ENCODE assay signal across 9 cellular contexts in the genomic region with DNA sequence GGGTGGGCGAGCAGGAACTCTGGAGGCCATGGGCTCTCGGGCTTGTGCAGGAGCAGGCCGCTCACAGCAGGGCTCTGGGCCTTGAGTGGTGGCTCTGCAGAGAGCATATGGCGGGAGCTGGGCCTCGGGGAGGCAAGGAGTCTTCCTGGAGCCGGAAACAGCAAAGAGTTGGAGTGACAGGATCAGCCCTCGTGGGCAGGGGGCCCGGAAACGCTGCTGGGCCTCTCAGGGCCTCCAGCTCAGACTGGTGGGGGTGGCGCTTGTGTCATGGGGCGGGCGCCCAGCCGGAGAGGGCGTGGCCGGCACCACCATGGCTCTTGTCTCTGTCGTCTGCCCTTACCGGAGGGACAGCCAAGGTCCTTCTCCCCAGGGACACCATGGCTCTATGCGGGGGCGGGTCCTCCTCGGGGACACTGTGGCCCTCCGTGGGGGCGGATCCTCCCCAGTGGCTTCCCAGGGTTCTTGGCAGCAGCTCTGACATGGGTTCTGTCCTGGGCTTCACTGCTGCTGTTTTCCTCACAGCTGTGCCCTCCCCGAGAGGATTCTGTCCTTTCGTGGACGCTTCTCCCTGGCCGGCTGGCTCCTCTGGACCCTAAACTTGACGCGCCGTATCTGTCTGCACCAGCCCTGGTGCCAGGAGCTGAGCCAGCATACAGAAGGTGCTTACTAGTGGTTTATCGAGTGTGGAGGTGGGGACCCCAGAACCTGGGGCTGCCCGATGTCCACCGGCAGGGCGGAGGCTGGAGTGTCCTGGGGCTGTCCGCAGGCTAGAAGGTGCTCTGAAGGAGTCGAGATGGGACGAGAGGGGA. TPM values are rescaled to one million over a fixed set of nuclear protein-coding genes. Genes with fewer than 3 reads are reported as not detected.
DNase-seq lines count a peak whose midpoint lies in the region; ATAC-seq lines count a peak whose summit lies in the region.
"Had no signal": no experiment of that assay in that cellular context is flagged by ENCODE, and none has a peak within 500 bp of the region (broad histone marks: within the 10 kb centered on the region; RNA-seq: fewer than 3 reads in every experiment).

No MANE protein-coding gene starts in this region.

- H2BK120ac ChIP-seq in mesendoderm (ENCODE audit: low read depth, low read length), result no peak overlapping the region

- H2BK5ac ChIP-seq in mesendoderm (ENCODE audit: low read length), result no peak overlapping the region

- no peak overlapping the region for H3K4me2 ChIP-seq in mesendoderm (ENCODE audit: low read length)

- no peak overlapping the region for H2AK5ac ChIP-seq in mesendoderm (ENCODE audit: low read length)

- no CpG with 5 or more reads among the region's 36 CpGs for WGBS in mesendoderm (ENCODE audit: extremely low coverage, insufficient coverage, low lambda C conversion rate)

- DNase-seq in COLO829 (ENCODE audit: low spot score), result peak; percentile 85
- peak; percentile 46 for DNase-seq in activated CD4-positive, alpha-beta T cell treated with anti-CD3 and anti-CD28 coated beads for 4 hours
- peak; percentile 87 for DNase-seq in dermis blood vessel endothelial cell
- DNase-seq in mesendoderm, result peak; percentile 31
- peak; percentile 48 to 53 for DNase-seq in stimulated activated CD8-positive, alpha-beta memory T cell treated with anti-CD3 and anti-CD28 coated beads, Interleukin-2, amount 100 ng/mL, for 48 hours (ENCODE audit: low read depth in 2 of 2)
- DNase-seq in ACHN, result no peak

- H3K4me1 ChIP-seq in mesendoderm (ENCODE audit: control insufficient read depth, low read depth, low read length), result peaks cover 13% of the 10 kb centered on the region

- no peak overlapping the region for H3K23ac ChIP-seq in mesendoderm (ENCODE audit: low read length)

- H3K4ac ChIP-seq in mesendoderm (ENCODE audit: low read depth, low read length), result no peak overlapping the region

- H3K36me3 ChIP-seq in mesendoderm (ENCODE audit: control insufficient read depth, insufficient read depth, low read length), result no peaks in the 10 kb centered on the region

- peak overlapping the region; percentile 22 for H3K56ac ChIP-seq in mesendoderm (ENCODE audit: low read length)

- in situ Hi-C loops in ACHN (cut with HindIII; ENCODE audit: low pct_ligation_motif_present, low pct_unique_long_range_greater_than_20kb, low sequenced_read_pairs), result no loop called here

- H4K5ac ChIP-seq in mesendoderm (ENCODE audit: low read length), result no peak overlapping the region

- no peak overlapping the region for H2BK15ac ChIP-seq in mesendoderm (replicated peaks; ENCODE audit: low read depth)

- H3K27ac ChIP-seq in mesendoderm (ENCODE audit: low read depth, low read length), result no peak overlapping the region

- H3K79me2 ChIP-seq in mesendoderm (ENCODE audit: control insufficient read depth, insufficient read depth, low read length), result peaks cover 11% of the 10 kb centered on the region

- no peak overlapping the region for H4K8ac ChIP-seq in mesendoderm (ENCODE audit: low read depth, low read length)

- no peak overlapping the region for H3K9ac ChIP-seq in mesendoderm (ENCODE audit: low read length)

- peaks cover 15% of the 10 kb centered on the region for H3K79me1 ChIP-seq in mesendoderm (ENCODE audit: low read length)

- H3K18ac ChIP-seq in mesendoderm (ENCODE audit: low read length), result no peak overlapping the region

- H3K27me3 ChIP-seq in mesendoderm (ENCODE audit: insufficient read depth, low read length, poor library complexity), result no peaks in the 10 kb centered on the region

- peak; percentile 43 for ATAC-seq in HG03097 (IDR thresholded peaks at IDR 0.05; ENCODE audit: low FRiP score, unreplicated experiment)
- no peak for ATAC-seq in GM21528 (IDR thresholded peaks at IDR 0.05; ENCODE audit: low FRiP score, unreplicated experiment)
- ATAC-seq: HCT116 had no signal

- no peak overlapping the region for H3K4me3 ChIP-seq in mesendoderm (ENCODE audit: low read length)

RNA-seq across cellular contexts. Expression of a gene that starts 17.0 kb away (rescaled TPM):
- 4.4 and 4.8 TPM in 2 replicates for total RNA-seq in dermis blood vessel endothelial cell
- polyA plus RNA-seq in mesendoderm (2013, experiment 1 of 2), result 86.6 TPM
- polyA plus RNA-seq in mesendoderm (2013, experiment 2 of 2), result 82.2 TPM
